In genomic region chr15:90143176-90143655, GRCh38 we compare ENCODE assay signal across 1 cellular context.
TF ChIP-seq lines count a peak whose summit lies in the region.

No MANE protein-coding gene starts in this region.

TF ChIP-seq in HEK293, 187 proteins besides CTCF, POLR2A, EP300 and RAD21 (continued from another document):
- TF ChIP-seq ZXDB (tag by site-specific recombination; IDR thresholded peaks at IDR 0.05) (peak; percentile 36; the same call in 1 of the 2 replicates), ZNF600 (tag by site-specific recombination; IDR thresholded peaks at IDR 0.05) (peak; percentile 72), ZNF747 (tag by site-specific recombination; IDR thresholded peaks at IDR 0.05) (no peak), KLF16 (tag by site-specific recombination; IDR thresholded peaks at IDR 0.05) (peak; percentile 54; the same call in 1 of the 2 replicates), ZBTB20 (tag by site-specific recombination; IDR thresholded peaks at IDR 0.05) (peak; percentile 60), SALL2 (tag by site-specific recombination; IDR thresholded peaks at IDR 0.05; ENCODE audit: borderline replicate concordance) (no peak), ZNF416 (tag by site-specific recombination; IDR thresholded peaks at IDR 0.05) (no peak), ZNF654 (tag by site-specific recombination; IDR thresholded peaks at IDR 0.05; ENCODE audit: low read depth) (peak; percentile 94)
